ENCODE assay signal across 8 cellular contexts in genomic region chr2:65129276-65129612, GRCh38. TPM values are rescaled to one million over a fixed set of nuclear protein-coding genes. Genes with fewer than 3 reads are reported as not detected.
DNase-seq lines count a peak whose midpoint lies in the region; ATAC-seq and TF ChIP-seq lines count a peak whose summit lies in the region.

No MANE protein-coding gene starts in this region.

- CTCF ChIA-PET in PC-9 (lab: Charles Lee): interaction anchor here (0.6 to 1.1 kb wide), 2 partner anchors 14 to 98 kb away, joined by 3 to 7 read pairs; partner anchors contain the start of gene ACTR2

- peaks cover 14% of the 10 kb centered on the region; the same call in 1 of the 2 replicates for H3F3A ChIP-seq in PC-9 (ENCODE audit: insufficient read depth, low read depth)

- POLR2A ChIA-PET in PC-9 (lab: Charles Lee; ENCODE audit: unreplicated experiment): interaction anchor here (0.6 to 1.3 kb wide), 4 partner anchors 26 to 291 kb away, joined by 4 to 36 read pairs (median 6); partner anchors contain the start of gene ACTR2

- peak overlapping the region; percentile 98 for H3K4me2 ChIP-seq in PC-9

- no TSS peak for BruUV-seq in PC-9 (replicated peaks; lab: Mats Ljungman, UMichigan)

- peaks cover 51% of the 10 kb centered on the region for H4K20me1 ChIP-seq in PC-9 (ENCODE audit: insufficient read depth)

- no peak for TF ChIP-seq CTCF in PC-9 (conservative IDR thresholded peaks at IDR 0.05)
- TF ChIP-seq CTCF in natural killer cell (IDR thresholded peaks at IDR 0.05): no peak

- DNase-seq in G401 (ENCODE audit: low spot score): peak; percentile 24
- peak in 1 of 2 experiments; percentile 5 for DNase-seq in PC-9
- no peak for DNase-seq in natural killer cell
- no peak for DNase-seq in T1000 (lab: John Stamatoyannopoulos, UW)

- H3K27ac ChIP-seq in PC-9: peak overlapping the region; percentile 87
- H3K27ac ChIP-seq in cingulate gyrus (ENCODE audit: low read depth, low read length): peak overlapping the region; percentile 95

- H3K4me1 ChIP-seq in PC-9 (replicated peaks; ENCODE audit: insufficient read depth): peaks cover 33% of the 10 kb centered on the region

- ATAC-seq in natural killer cell: no peak
- no peak for ATAC-seq in GM21723 (IDR thresholded peaks at IDR 0.05; ENCODE audit: unreplicated experiment)
- no peak for ATAC-seq in GM19397 (IDR thresholded peaks at IDR 0.05; ENCODE audit: unreplicated experiment)
- ATAC-seq in GM18867 (IDR thresholded peaks at IDR 0.05; ENCODE audit: unreplicated experiment): no peak

- peak overlapping the region; percentile 75 for H3K4me3 ChIP-seq in PC-9

- H3K27ac Mint-ChIP-seq in natural killer cell: peak overlapping the region; percentile 99

- H3K4me3 Mint-ChIP-seq in natural killer cell: peak overlapping the region; percentile 100

- H3K9me3 ChIP-seq in PC-9 (ENCODE audit: insufficient read depth, low read depth): no peaks in the 10 kb centered on the region

- H3K4me1 Mint-ChIP-seq in natural killer cell: peaks cover 46 to 53% of the 10 kb centered on the region in 2 donors

- no peaks in the 10 kb centered on the region for H3K9me3 Mint-ChIP-seq in natural killer cell

- intact Hi-C loops in PC-9 (cut with micrococcal nuclease; ENCODE audit: unreplicated experiment) (no loop called here), natural killer cell (cut with micrococcal nuclease) (no loop called here)

- H3K36me3 ChIP-seq in PC-9 (ENCODE audit: low read depth): no peaks in the 10 kb centered on the region

- H3K36me3 Mint-ChIP-seq in natural killer cell: no peaks in the 10 kb centered on the region

- no peaks in the 10 kb centered on the region for H3K27me3 ChIP-seq in PC-9 (ENCODE audit: insufficient read depth, low read depth)

- in situ Hi-C loops in G401 (cut with HindIII; ENCODE audit: low sequenced_read_pairs): no loop called here

- peak overlapping the region; percentile 90 for H2AFZ ChIP-seq in PC-9

- no peaks in the 10 kb centered on the region for H3K9me2 ChIP-seq in PC-9 (ENCODE audit: insufficient read depth)

- H3K79me2 ChIP-seq in PC-9 (ENCODE audit: low read depth): peaks cover 57% of the 10 kb centered on the region

- H3K27me3 Mint-ChIP-seq in natural killer cell (ENCODE audit: low read depth in 2 of 2): no peaks in the 10 kb centered on the region

RNA-seq across cellular contexts. Expression of gene RAB1A, which starts 0.7 kb away (rescaled TPM):
- total RNA-seq in G401 (2014; rRNA removed; shearing (Covaris generic)): 79.9 and 93.8 TPM in 2 replicates
- 110 and 165 TPM in 2 replicates for total RNA-seq in PC-9 (2021)
- total RNA-seq in natural killer cell: 100 to 1,000 TPM in 1 of 3 donors, 10 to 100 TPM in 2; 83.5 to 101 (median 93.6) TPM
